ENCODE assay signal across 15 cellular contexts in the genomic region with DNA sequence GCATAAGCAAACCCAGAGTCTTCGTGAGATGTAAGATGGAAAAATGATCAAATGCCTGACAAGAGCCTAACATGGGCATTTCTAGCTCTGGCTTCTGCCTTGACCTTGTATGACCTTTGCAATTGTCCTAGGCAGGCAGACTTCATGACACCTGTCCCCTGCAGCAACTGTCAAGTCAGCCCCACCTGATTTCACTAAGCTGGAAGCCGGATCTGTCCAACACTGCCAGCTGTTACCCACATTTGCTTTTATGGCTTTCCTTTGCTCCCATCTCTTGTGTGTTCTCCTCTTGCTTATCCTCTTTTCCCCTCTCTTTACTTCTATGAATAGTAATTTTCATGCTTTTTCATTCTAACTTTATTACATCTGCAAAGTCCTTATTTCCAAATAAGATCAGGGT. TPM values are rescaled to one million over a fixed set of nuclear protein-coding genes. Genes with fewer than 3 reads are reported as not detected.
A peak's percentile ranks its signal among the peaks of the same experiment; 100 is the strongest.
DNase-seq lines count a peak whose midpoint lies in the region; ATAC-seq and FAIRE-seq lines count a peak whose summit lies in the region.
"Had no signal": no experiment of that assay in that cellular context is flagged by ENCODE, and none has a peak within 500 bp of the region (broad histone marks: within the 10 kb centered on the region; RNA-seq: fewer than 3 reads in every experiment).

No MANE protein-coding gene starts in this region.

- DNase-seq in NCI-H146 (lab: John Stamatoyannopoulos, UW) (peak; percentile 5), NCI-H146 treated with DMSO at 0.1 percent for 48 hours (lab: John Stamatoyannopoulos, UW; ENCODE audit: unreplicated experiment) (no peak), LHCN-M2 (ENCODE audit: low read depth) (peak; percentile 31), NCI-H774 (lab: John Stamatoyannopoulos, UW) (peak; percentile 31), myocyte (ENCODE audit: low read depth) (peak; percentile 88), HTR-8/SVneo (ENCODE audit: insufficient read length, low spot score) (no peak)
- DNase-seq: 8988T; CD4-positive, CD25-positive, alpha-beta regulatory T cell; DND-41; GDM1; GOT3; HCEC 1CT had no signal

- ATAC-seq in GM21723 (IDR thresholded peaks at IDR 0.05; ENCODE audit: unreplicated experiment), result no peak
- ATAC-seq in HG02870 (IDR thresholded peaks at IDR 0.05; ENCODE audit: unreplicated experiment), result no peak

- FAIRE-seq in HTR-8/SVneo (lab: Jason Lieb, UNC), result no peak
- FAIRE-seq: GM12892 had no signal

RNA-seq across cellular contexts. Expression of gene TNIK, which starts 48.5 kb away (rescaled TPM):
- total RNA-seq in LHCN-M2 (2014; rRNA removed), result 0.23 and 0.45 TPM in 2 replicates
- polyA plus RNA-seq in LHCN-M2 (2012), result 0.32 TPM
- total RNA-seq in myocyte, result 4.1 and 6.7 TPM in 2 replicates
- 3.4 TPM for polyA plus RNA-seq in myocyte (2012)

Comparison
In these comparisons a context has a peak if more than half of its experiments do, and no peak if none do; other contexts are left out.
1. DNase-seq: peak in NCI-H146 (single experiment), LHCN-M2 (single experiment), NCI-H774 (single experiment) and myocyte (single experiment); none in NCI-H146 treated with DMSO at 0.1 percent for 48 hours (single experiment) and HTR-8/SVneo (single experiment).